Comparison of ENCODE assay signal across 13 cellular contexts in the genomic region with DNA sequence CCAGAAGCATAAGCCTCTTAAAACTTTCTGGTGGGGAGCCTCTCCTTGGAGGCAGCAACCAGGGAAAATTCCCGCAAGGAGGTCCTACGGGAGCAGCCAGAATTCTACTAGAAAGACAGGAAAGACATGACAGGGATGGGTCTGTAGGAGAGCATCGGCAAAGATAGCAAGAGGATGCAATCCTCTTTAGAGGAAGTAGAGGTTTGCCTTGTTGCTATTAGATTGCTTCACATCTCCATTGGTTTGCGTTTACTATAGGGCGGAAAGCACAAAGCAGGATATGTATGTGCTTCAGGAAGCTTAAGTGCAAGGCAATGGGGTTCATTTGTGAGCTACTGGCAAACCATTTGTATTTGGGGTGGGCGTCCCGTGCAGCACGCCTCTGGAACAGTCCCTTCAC.
"Had no signal": no experiment of that assay in that cellular context is flagged by ENCODE, and none has a peak within 500 bp of the region (broad histone marks: within the 10 kb centered on the region; RNA-seq: fewer than 3 reads in every experiment).

No MANE protein-coding gene starts in this region.

- DNase-seq: activated CD4-positive, alpha-beta memory T cell treated with anti-CD3 and anti-CD28 coated beads, Interleukin-2, amount 10 ng/mL, durations not matched to agents 7 days and 5 days; activated CD4-positive, CD25-positive, alpha-beta regulatory T cell treated with anti-CD3 and anti-CD28 coated beads, Interleukin-2, amount 50 U/mL, for 72 hours; activated gamma-delta T cell; activated naive CD8-positive, alpha-beta T cell treated with anti-CD3 and anti-CD28 coated beads for 36 hours; activated T-cell treated with anti-CD3 and anti-CD28 coated beads, Interleukin-2, amount 50 U/mL, for 48 hours; dorsolateral prefrontal cortex; pancreas; stimulated activated CD4-positive, alpha-beta T cell treated with anti-CD3 and anti-CD28 coated beads, Interleukin-15, amount 100 ng/mL, for 24 hours; stimulated activated CD4-positive, alpha-beta T cell treated with anti-CD3 and anti-CD28 coated beads, Interleukin-4, amount 100 ng/mL, for 4 hours; stomach had no signal

- H3K36me3 ChIP-seq: breast epithelium, neural progenitor cell, pancreas, stomach had no signal

- H3K27ac ChIP-seq: neural progenitor cell, pancreas had no signal

- H3K36me3 Mint-ChIP-seq: activated naive CD8-positive, alpha-beta T cell treated with anti-CD3 and anti-CD28 coated beads for 36 hours; neural progenitor cell had no signal

- H3K27ac Mint-ChIP-seq: activated CD4-positive, alpha-beta memory T cell treated with anti-CD3 and anti-CD28 coated beads, Interleukin-2, amount 10 ng/mL, durations not matched to agents 7 days and 5 days; activated naive CD8-positive, alpha-beta T cell treated with anti-CD3 and anti-CD28 coated beads for 36 hours; neural progenitor cell; T-helper 2 cell treated with Interferon-gamma antibody and Interleukin-4, amounts not matched to agents 5 μg/mL and 100 μg/mL, for 36 hours had no signal

- H3K4me3 ChIP-seq: breast epithelium, dorsolateral prefrontal cortex, neural progenitor cell, pancreas, stomach had no signal

- H3K27me3 ChIP-seq: breast epithelium, dorsolateral prefrontal cortex, neural progenitor cell, pancreas, stomach had no signal

- H3K4me3 Mint-ChIP-seq: activated CD4-positive, alpha-beta memory T cell treated with anti-CD3 and anti-CD28 coated beads, Interleukin-2, amount 10 ng/mL, durations not matched to agents 7 days and 5 days; activated naive CD8-positive, alpha-beta T cell treated with anti-CD3 and anti-CD28 coated beads for 36 hours; neural progenitor cell; T-helper 2 cell treated with Interferon-gamma antibody and Interleukin-4, amounts not matched to agents 5 μg/mL and 100 μg/mL, for 36 hours had no signal

- H3K9me3 ChIP-seq: breast epithelium, pancreas, stomach had no signal

- ATAC-seq: pancreas had no signal

- H3K9me3 Mint-ChIP-seq: activated CD4-positive, alpha-beta memory T cell treated with anti-CD3 and anti-CD28 coated beads, Interleukin-2, amount 10 ng/mL, durations not matched to agents 7 days and 5 days; activated naive CD8-positive, alpha-beta T cell treated with anti-CD3 and anti-CD28 coated beads for 36 hours; neural progenitor cell; T-helper 2 cell treated with Interferon-gamma antibody and Interleukin-4, amounts not matched to agents 5 μg/mL and 100 μg/mL, for 36 hours had no signal

- H3K4me1 Mint-ChIP-seq: activated CD4-positive, alpha-beta memory T cell treated with anti-CD3 and anti-CD28 coated beads, Interleukin-2, amount 10 ng/mL, durations not matched to agents 7 days and 5 days; activated naive CD8-positive, alpha-beta T cell treated with anti-CD3 and anti-CD28 coated beads for 36 hours had no signal
